22 cellular contexts compared by ENCODE assay signal in the genomic region with DNA sequence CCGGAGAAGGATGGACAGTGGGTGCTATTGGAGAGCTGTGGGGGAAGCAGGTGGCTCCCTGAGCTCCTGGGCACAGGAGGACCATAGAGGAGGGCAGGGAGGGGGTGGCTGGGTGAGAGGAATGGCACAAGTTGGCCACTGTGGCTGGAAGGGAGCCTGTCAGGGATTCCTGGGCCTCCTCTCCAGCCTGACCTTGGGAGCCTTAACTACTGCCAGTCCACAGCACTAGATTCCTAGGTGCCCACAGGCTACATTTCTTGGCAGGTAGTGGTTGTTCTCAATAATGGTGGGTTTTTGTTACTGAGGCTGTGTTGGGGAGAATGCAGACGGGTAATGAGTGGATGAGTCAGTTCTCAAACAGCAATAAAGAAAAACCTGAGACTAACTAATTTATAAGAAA. TPM values are rescaled to one million over a fixed set of nuclear protein-coding genes. Genes with fewer than 3 reads are reported as not detected.
"Had no signal": no experiment of that assay in that cellular context is flagged by ENCODE, and none has a peak within 500 bp of the region (broad histone marks: within the 10 kb centered on the region; RNA-seq: fewer than 3 reads in every experiment).

No MANE protein-coding gene starts in this region.

- H3K36me3 ChIP-seq: neural progenitor cell, prostate gland had no signal

- H3K9me3 Mint-ChIP-seq: activated naive CD4-positive, alpha-beta T cell treated with anti-CD3 and anti-CD28 coated beads, Interleukin-2, amount 50 U/mL, for 24 hours; stimulated activated effector memory CD8-positive, alpha-beta T cell treated with anti-CD3 and anti-CD28 coated beads, Interleukin-12 subunit alpha, Interleukin-12 subunit beta, amount 100 ng/mL, for 72 hours had no signal

- H3K4me3 ChIP-seq: body of pancreas, dorsolateral prefrontal cortex, mucosa of descending colon, neural progenitor cell, prostate gland, smooth muscle cell had no signal

- H3K27ac Mint-ChIP-seq: activated naive CD4-positive, alpha-beta T cell treated with anti-CD3 and anti-CD28 coated beads, Interleukin-2, amount 50 U/mL, for 24 hours; naive thymus-derived CD4-positive, alpha-beta T cell; neural progenitor cell; stimulated activated effector memory CD8-positive, alpha-beta T cell treated with anti-CD3 and anti-CD28 coated beads, Interleukin-12 subunit alpha, Interleukin-12 subunit beta, amount 100 ng/mL, for 72 hours had no signal

- H3K36me3 Mint-ChIP-seq: activated naive CD4-positive, alpha-beta T cell treated with anti-CD3 and anti-CD28 coated beads, Interleukin-2, amount 50 U/mL, for 24 hours; stimulated activated effector memory CD8-positive, alpha-beta T cell treated with anti-CD3 and anti-CD28 coated beads, Interleukin-12 subunit alpha, Interleukin-12 subunit beta, amount 100 ng/mL, for 72 hours had no signal

- H3K27ac ChIP-seq: body of pancreas, foreskin keratinocyte, neural progenitor cell, prostate gland, VCaP had no signal

- H3K4me3 Mint-ChIP-seq: activated naive CD4-positive, alpha-beta T cell treated with anti-CD3 and anti-CD28 coated beads, Interleukin-2, amount 50 U/mL, for 24 hours; naive thymus-derived CD4-positive, alpha-beta T cell; neural progenitor cell; stimulated activated effector memory CD8-positive, alpha-beta T cell treated with anti-CD3 and anti-CD28 coated beads, Interleukin-12 subunit alpha, Interleukin-12 subunit beta, amount 100 ng/mL, for 72 hours had no signal

- H3K4me1 Mint-ChIP-seq: activated naive CD4-positive, alpha-beta T cell treated with anti-CD3 and anti-CD28 coated beads, Interleukin-2, amount 50 U/mL, for 24 hours; stimulated activated effector memory CD8-positive, alpha-beta T cell treated with anti-CD3 and anti-CD28 coated beads, Interleukin-12 subunit alpha, Interleukin-12 subunit beta, amount 100 ng/mL, for 72 hours had no signal

- DNase-seq: activated CD4-positive, alpha-beta T cell treated with anti-CD3 and anti-CD28 coated beads, Interleukin-2, amount 50 U/mL, for 1 hour; activated CD4-positive, CD25-positive, alpha-beta regulatory T cell treated with anti-CD3 and anti-CD28 coated beads, Interleukin-2, amount 50 U/mL, for 72 hours; activated CD8-positive, alpha-beta memory T cell treated with anti-CD3 and anti-CD28 coated beads for 24 hours; activated CD8-positive, alpha-beta memory T cell treated with anti-CD3 and anti-CD28 coated beads, Interleukin-2, amount 50 U/mL, for 48 hours; activated gamma-delta T cell; body of pancreas; caudate nucleus; dorsolateral prefrontal cortex; foreskin keratinocyte; mesenchymal stem cell; mucosa of descending colon; naive thymus-derived CD4-positive, alpha-beta T cell; stimulated activated CD4-positive, alpha-beta T cell treated with anti-CD3 and anti-CD28 coated beads, Interleukin-4, amount 100 ng/mL, for 24 hours; T-helper 2 cell had no signal

- H3K27me3 Mint-ChIP-seq: activated naive CD4-positive, alpha-beta T cell treated with anti-CD3 and anti-CD28 coated beads, Interleukin-2, amount 50 U/mL, for 24 hours had no signal

- H3K4me1 ChIP-seq: body of pancreas, foreskin keratinocyte, neural progenitor cell, prostate gland had no signal

- ATAC-seq: body of pancreas; foreskin keratinocyte; mucosa of descending colon; naive thymus-derived CD4-positive, alpha-beta T cell; sciatic nerve; stimulated activated effector memory CD8-positive, alpha-beta T cell treated with anti-CD3 and anti-CD28 coated beads, Interleukin-12 subunit alpha, Interleukin-12 subunit beta, amount 100 ng/mL, for 72 hours had no signal

- H3K9ac ChIP-seq: neural progenitor cell had no signal

- H3K27me3 ChIP-seq: body of pancreas, dorsolateral prefrontal cortex, neural progenitor cell had no signal

- H3K9me3 ChIP-seq: body of pancreas, mucosa of descending colon, prostate gland had no signal

RNA-seq across cellular contexts. Expression of gene EFHD1, which starts 26.0 kb away (rescaled TPM):
- total RNA-seq: fibroblast of lung, foreskin keratinocyte had no signal
- polyA plus RNA-seq: foreskin keratinocyte had no signal
